20 cellular contexts compared by ENCODE assay signal in the genomic region with DNA sequence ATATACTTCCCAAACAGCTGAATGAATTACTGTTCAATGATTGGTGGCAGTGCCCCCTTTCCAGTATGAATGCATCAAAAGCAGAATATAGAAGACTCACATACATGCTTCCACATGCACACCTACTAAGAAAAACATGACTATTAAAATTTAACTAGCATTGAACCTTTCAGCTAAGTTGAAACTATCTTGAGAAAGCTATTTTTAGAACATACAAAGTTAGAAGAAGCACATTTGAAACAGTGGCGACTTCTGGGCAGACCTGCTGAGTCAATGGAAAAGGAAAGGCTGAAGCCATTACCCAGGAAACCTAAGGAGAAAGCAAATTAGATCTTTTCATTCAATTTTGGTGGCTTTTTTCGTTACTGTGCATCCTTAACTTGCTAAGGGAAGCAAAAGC. TPM values are rescaled to one million over a fixed set of nuclear protein-coding genes. Genes with fewer than 3 reads are reported as not detected.
A peak's percentile ranks its signal among the peaks of the same experiment; 100 is the strongest.
DNase-seq lines count a peak whose midpoint lies in the region; ATAC-seq and TF ChIP-seq lines count a peak whose summit lies in the region.
"Had no signal": no experiment of that assay in that cellular context is flagged by ENCODE, and none has a peak within 500 bp of the region (broad histone marks: within the 10 kb centered on the region; RNA-seq: fewer than 3 reads in every experiment).

No MANE protein-coding gene starts in this region.

- DNase-seq in mesothelial cell of epicardium (ENCODE audit: low spot score in 2 of 2, unreplicated experiment in 2 of 2), result no peak
- DNase-seq in dorsolateral prefrontal cortex, result no peak
- no peak for DNase-seq in AG08396 (ENCODE audit: low spot score)
- DNase-seq: ACHN; activated CD4-positive, CD25-positive, alpha-beta regulatory T cell treated with anti-CD3 and anti-CD28 coated beads, Interleukin-2, amount 50 U/mL, for 72 hours; activated CD8-positive, alpha-beta memory T cell treated with anti-CD3 and anti-CD28 coated beads for 24 hours; activated naive CD8-positive, alpha-beta T cell treated with anti-CD3 and anti-CD28 coated beads, Interleukin-2, amount 10 ng/mL, durations not matched to agents 7 days and 5 days; H9; NCI-H187; NCI-H2227 treated with DMSO at 0.1 percent for 48 hours; right lobe of liver; stimulated activated naive CD4-positive, alpha-beta T cell treated with Interleukin-2 at 50 U/mL for 16 hours; trophoblast cell had no signal

- no peak overlapping the region for H3K4me3 ChIP-seq in dorsolateral prefrontal cortex
- H3K4me3 ChIP-seq: right lobe of liver had no signal

- H3K27ac Mint-ChIP-seq in mesothelial cell of epicardium, result peak overlapping the region; percentile 68
- H3K27ac Mint-ChIP-seq: activated naive CD8-positive, alpha-beta T cell treated with anti-CD3 and anti-CD28 coated beads, Interleukin-2, amount 10 ng/mL, durations not matched to agents 7 days and 5 days; H9 had no signal

- H3K4me1 Mint-ChIP-seq in mesothelial cell of epicardium, result peaks cover 17% of the 10 kb centered on the region
- H3K4me1 Mint-ChIP-seq: activated naive CD8-positive, alpha-beta T cell treated with anti-CD3 and anti-CD28 coated beads, Interleukin-2, amount 10 ng/mL, durations not matched to agents 7 days and 5 days had no signal

- H3K36me3 Mint-ChIP-seq in mesothelial cell of epicardium, result peaks cover 35% of the 10 kb centered on the region
- H3K36me3 Mint-ChIP-seq: activated naive CD8-positive, alpha-beta T cell treated with anti-CD3 and anti-CD28 coated beads, Interleukin-2, amount 10 ng/mL, durations not matched to agents 7 days and 5 days had no signal

- no peaks in the 10 kb centered on the region for H3K27me3 ChIP-seq in dorsolateral prefrontal cortex
- H3K27me3 ChIP-seq: right lobe of liver had no signal

- intact Hi-C loops in dorsolateral prefrontal cortex (cut with DNase I), result no loop called here

- TF ChIP-seq CTCF in mesothelial cell of epicardium (IDR thresholded peaks at IDR 0.05; ENCODE audit: unreplicated experiment) (no peak), dorsolateral prefrontal cortex (IDR thresholded peaks at IDR 0.05 in 54 of 56, conservative IDR thresholded peaks at IDR 0.05 in 2 of 56; ENCODE audit: low read depth in 1 of 56, partially characterized antibody in 56 of 56) (no peak)

- H3K27me3 Mint-ChIP-seq in mesothelial cell of epicardium (ENCODE audit: low read depth), result no peaks in the 10 kb centered on the region

- H3K9me3 Mint-ChIP-seq in mesothelial cell of epicardium, result peaks cover 18% of the 10 kb centered on the region
- H3K9me3 Mint-ChIP-seq: activated naive CD8-positive, alpha-beta T cell treated with anti-CD3 and anti-CD28 coated beads, Interleukin-2, amount 10 ng/mL, durations not matched to agents 7 days and 5 days had no signal

- ATAC-seq in GM18517 (IDR thresholded peaks at IDR 0.05; ENCODE audit: unreplicated experiment) (peak; percentile 55), GM19467 (IDR thresholded peaks at IDR 0.05; ENCODE audit: unreplicated experiment) (peak; percentile 57), HG03439 (IDR thresholded peaks at IDR 0.05; ENCODE audit: unreplicated experiment) (peak; percentile 63), HG03097 (IDR thresholded peaks at IDR 0.05; ENCODE audit: low FRiP score, unreplicated experiment) (no peak), GM21515 (IDR thresholded peaks at IDR 0.05; ENCODE audit: unreplicated experiment) (no peak)
- ATAC-seq: left lobe of liver, Panc1, right lobe of liver had no signal

- H3K27ac ChIP-seq in dorsolateral prefrontal cortex, result no peak overlapping the region
- H3K27ac ChIP-seq: right lobe of liver had no signal

- no peak overlapping the region for H3K4me3 Mint-ChIP-seq in mesothelial cell of epicardium
- H3K4me3 Mint-ChIP-seq: activated naive CD8-positive, alpha-beta T cell treated with anti-CD3 and anti-CD28 coated beads, Interleukin-2, amount 10 ng/mL, durations not matched to agents 7 days and 5 days; H9 had no signal

RNA-seq across cellular contexts. Expression of a gene that starts 55.9 kb away (rescaled TPM):
- total RNA-seq in mesothelial cell of epicardium, result 14.4 to 15.0 TPM (median 14.8 TPM) in 3 replicates
- 10 to 100 TPM in 1 of 120 experiments, 1 to 10 TPM in 119; 2.0 to 10.6 (median 4.9) TPM for total RNA-seq in dorsolateral prefrontal cortex
- total RNA-seq: activated naive CD8-positive, alpha-beta T cell treated with anti-CD3 and anti-CD28 coated beads, Interleukin-2, amount 10 ng/mL, durations not matched to agents 7 days and 5 days had no signal

Comparison
In these comparisons a context has a peak if more than half of its experiments do, and no peak if none do; other contexts are left out.
1. ATAC-seq: peak in GM18517 (single experiment), GM19467 (single experiment) and HG03439 (single experiment); none in HG03097 (single experiment) and GM21515 (single experiment).